In genomic region chr6:30515106-30515505, GRCh38 we compare ENCODE assay signal across 8 cellular contexts. TPM values are rescaled to one million over a fixed set of nuclear protein-coding genes. Genes with fewer than 3 reads are reported as not detected.
DNase-seq lines count a peak whose midpoint lies in the region; ATAC-seq and TF ChIP-seq lines count a peak whose summit lies in the region.

No MANE protein-coding gene starts in this region.

- H3K36me3 Mint-ChIP-seq in central memory CD8-positive, alpha-beta T cell (ENCODE audit: insufficient read depth), result peaks cover 15% of the 10 kb centered on the region
- no peaks in the 10 kb centered on the region for H3K36me3 Mint-ChIP-seq in natural killer cell treated with Interleukin-12 subunit alpha and Interleukin-12 subunit beta and Interleukin-15 and Interleukin-18, amount 100 ng/mL, for 72 hours

- H3K36me3 ChIP-seq in BLaER1 treated with 17β-estradiol and CSF1 and Interleukin-3, amounts not matched to agents 10 nM and 100 nM, result peaks cover 0 to 19% (median 5%) of the 10 kb centered on the region in 11 experiments; a peak in 8 of 22 replicates
- H3K36me3 ChIP-seq in HUES64 (ENCODE audit: insufficient read depth, low read length) (no peaks in the 10 kb centered on the region), A673 (ENCODE audit: insufficient read depth, low read length, poor library complexity, severe bottlenecking) (no peaks in the 10 kb centered on the region)

- CTCF ChIA-PET in A673 (lab: Charles Lee), result no interaction called here

- H3K27me3 ChIP-seq in BLaER1 treated with 17β-estradiol and CSF1 and Interleukin-3, amounts not matched to agents 10 nM and 100 nM, result no peaks in the 10 kb centered on the region
- no peaks in the 10 kb centered on the region for H3K27me3 ChIP-seq in HUES64 (ENCODE audit: insufficient read depth, low read length)
- no peaks in the 10 kb centered on the region for H3K27me3 ChIP-seq in A673 (replicated peaks; ENCODE audit: insufficient read depth, low read depth, low read length, poor library complexity)

- peak overlapping the region; percentile 95 to 100 (median 99) for H3K27ac ChIP-seq in BLaER1 treated with 17β-estradiol and CSF1 and Interleukin-3, amounts not matched to agents 10 nM and 100 nM
- H3K27ac ChIP-seq in HUES64 (ENCODE audit: low read depth, low read length) (peak overlapping the region; percentile 63), A673 (ENCODE audit: low read depth, low read length, poor library complexity, severe bottlenecking) (no peak overlapping the region)

- intact Hi-C loops in A673 (cut with micrococcal nuclease; ENCODE audit: unreplicated experiment), result no loop called here

- peaks cover 24 to 49% (median 42%) of the 10 kb centered on the region in 11 experiments for H3K9me3 ChIP-seq in BLaER1 treated with 17β-estradiol and CSF1 and Interleukin-3, amounts not matched to agents 10 nM and 100 nM (replicated peaks in 1 of 11)
- H3K9me3 ChIP-seq in HUES64 (ENCODE audit: insufficient read depth, low read depth, low read length) (no peaks in the 10 kb centered on the region), A673 (ENCODE audit: low read depth, low read length, poor library complexity, severe bottlenecking) (no peaks in the 10 kb centered on the region)

- no peaks in the 10 kb centered on the region for H4K20me1 ChIP-seq in BLaER1 treated with 17β-estradiol and CSF1 and Interleukin-3, amounts not matched to agents 10 nM and 100 nM

- H3K9ac ChIP-seq in BLaER1 treated with 17β-estradiol and CSF1 and Interleukin-3, amounts not matched to agents 10 nM and 100 nM, result peak overlapping the region; percentile 84 to 95 (median 88); a peak in 21 of 22 replicates
- H3K9ac ChIP-seq in HUES64 (ENCODE audit: low read depth, low read length), result no peak overlapping the region

- DNase-seq in central memory CD8-positive, alpha-beta T cell (ENCODE audit: low spot score in 2 of 2), result no peak
- DNase-seq in natural killer cell treated with Interleukin-12 subunit alpha and Interleukin-12 subunit beta and Interleukin-15 and Interleukin-18, amount 100 ng/mL, for 72 hours (ENCODE audit: low spot score), result no peak
- DNase-seq in A673 (ENCODE audit: low spot score), result no peak
- DNase-seq in H4 (ENCODE audit: low spot score), result no peak

- peaks cover 67 to 82% (median 73%) of the 10 kb centered on the region in 10 experiments for H3K4me1 ChIP-seq in BLaER1 treated with 17β-estradiol and CSF1 and Interleukin-3, amounts not matched to agents 10 nM and 100 nM
- H3K4me1 ChIP-seq in HUES64 (ENCODE audit: insufficient read depth, low read length) (peaks cover 14% of the 10 kb centered on the region), A673 (ENCODE audit: insufficient read depth, low read length, poor library complexity, severe bottlenecking) (no peaks in the 10 kb centered on the region)

- H3K4me1 Mint-ChIP-seq in central memory CD8-positive, alpha-beta T cell, result peaks cover 44% of the 10 kb centered on the region
- H3K4me1 Mint-ChIP-seq in natural killer cell treated with Interleukin-12 subunit alpha and Interleukin-12 subunit beta and Interleukin-15 and Interleukin-18, amount 100 ng/mL, for 72 hours (ENCODE audit: low read depth in 2 of 2), result peaks cover 45 to 50% of the 10 kb centered on the region in 2 donors

- BruUV-seq in A673 (replicated peaks; lab: Mats Ljungman, UMichigan), result no TSS peak

- no peaks in the 10 kb centered on the region for H3K27me3 Mint-ChIP-seq in central memory CD8-positive, alpha-beta T cell
- H3K27me3 Mint-ChIP-seq in natural killer cell treated with Interleukin-12 subunit alpha and Interleukin-12 subunit beta and Interleukin-15 and Interleukin-18, amount 100 ng/mL, for 72 hours, result no peaks in the 10 kb centered on the region

- no peak for ATAC-seq in central memory CD8-positive, alpha-beta T cell (replicated peaks; ENCODE audit: extremely low read depth, poor library complexity, severe bottlenecking)
- no peak for ATAC-seq in natural killer cell treated with Interleukin-12 subunit alpha and Interleukin-12 subunit beta and Interleukin-15 and Interleukin-18, amount 100 ng/mL, for 72 hours
- ATAC-seq in HG03442 (IDR thresholded peaks at IDR 0.05; ENCODE audit: unreplicated experiment) (no peak), GM21515 (IDR thresholded peaks at IDR 0.05; ENCODE audit: unreplicated experiment) (no peak)

- peak overlapping the region; percentile 93 for H3K27ac Mint-ChIP-seq in central memory CD8-positive, alpha-beta T cell (ENCODE audit: low read depth)
- H3K27ac Mint-ChIP-seq in natural killer cell treated with Interleukin-12 subunit alpha and Interleukin-12 subunit beta and Interleukin-15 and Interleukin-18, amount 100 ng/mL, for 72 hours, result peak overlapping the region; percentile 97 to 99

- POLR2A ChIA-PET in A673 (lab: Charles Lee; ENCODE audit: low non-redundant PET), result no interaction called here

- no peak for TF ChIP-seq CTCF in A673 (conservative IDR thresholded peaks at IDR 0.05; ENCODE audit: low read depth, low read length)

- peak overlapping the region; percentile 79 for H3K4me3 Mint-ChIP-seq in central memory CD8-positive, alpha-beta T cell
- peak overlapping the region; percentile 94 for H3K4me3 Mint-ChIP-seq in natural killer cell treated with Interleukin-12 subunit alpha and Interleukin-12 subunit beta and Interleukin-15 and Interleukin-18, amount 100 ng/mL, for 72 hours

- 8% methylated on average over 4 of the region's 4 CpGs for WGBS in HUES64

- peak overlapping the region; percentile 68 to 96 (median 85) for H3K4me2 ChIP-seq in BLaER1 treated with 17β-estradiol and CSF1 and Interleukin-3, amounts not matched to agents 10 nM and 100 nM

- no peaks in the 10 kb centered on the region for H3K9me3 Mint-ChIP-seq in central memory CD8-positive, alpha-beta T cell
- no peaks in the 10 kb centered on the region for H3K9me3 Mint-ChIP-seq in natural killer cell treated with Interleukin-12 subunit alpha and Interleukin-12 subunit beta and Interleukin-15 and Interleukin-18, amount 100 ng/mL, for 72 hours

- H3K4me3 ChIP-seq in BLaER1 treated with 17β-estradiol and CSF1 and Interleukin-3, amounts not matched to agents 10 nM and 100 nM, result peak overlapping the region; percentile 44 to 70 (median 56); a peak in 16 of 20 replicates
- H3K4me3 ChIP-seq in HUES64 (ENCODE audit: low read length), result peak overlapping the region; percentile 55
- no peak overlapping the region for H3K4me3 ChIP-seq in A673 (ENCODE audit: low read depth, low read length, poor library complexity, severe bottlenecking)

RNA-seq across cellular contexts. Expression of gene HLA-E, which starts 25.8 kb away (rescaled TPM):
- polyA plus RNA-seq in HUES64 (2013, experiment 1 of 2), result 15.0 TPM
- polyA plus RNA-seq in HUES64 (2013, experiment 2 of 2), result 19.5 TPM
- total RNA-seq in natural killer cell treated with Interleukin-12 subunit alpha and Interleukin-12 subunit beta and Interleukin-15 and Interleukin-18, amount 100 ng/mL, for 72 hours, result 100 to 1,000 TPM; 355 to 567 TPM
- total RNA-seq in A673 (2021), result 36.9 and 41.1 TPM in 2 replicates
- 82.8 and 95.1 TPM in 2 replicates for total RNA-seq in H4 (2014; rRNA removed; shearing (Covaris generic))

RNA-seq across cellular contexts. Expression of gene GNL1, which starts 41.2 kb away (rescaled TPM):
- 49.8 TPM for polyA plus RNA-seq in HUES64 (2013, experiment 1 of 2)
- polyA plus RNA-seq in HUES64 (2013, experiment 2 of 2), result 41.7 TPM
- 10 to 100 TPM; 59.8 to 70.5 TPM for total RNA-seq in natural killer cell treated with Interleukin-12 subunit alpha and Interleukin-12 subunit beta and Interleukin-15 and Interleukin-18, amount 100 ng/mL, for 72 hours
- total RNA-seq in A673 (2021), result 93.2 and 101 TPM in 2 replicates
- 42.1 and 56.7 TPM in 2 replicates for total RNA-seq in H4 (2014; rRNA removed; shearing (Covaris generic))

RNA-seq across cellular contexts. Expression of gene PRR3, which starts 42.0 kb away (rescaled TPM):
- 19.1 TPM for polyA plus RNA-seq in HUES64 (2013, experiment 1 of 2)
- 21.8 TPM for polyA plus RNA-seq in HUES64 (2013, experiment 2 of 2)
- 10 to 100 TPM; 13.0 to 23.8 TPM for total RNA-seq in natural killer cell treated with Interleukin-12 subunit alpha and Interleukin-12 subunit beta and Interleukin-15 and Interleukin-18, amount 100 ng/mL, for 72 hours
- total RNA-seq in A673 (2021), result 49.9 and 53.0 TPM in 2 replicates
- total RNA-seq in H4 (2014; rRNA removed; shearing (Covaris generic)), result 17.9 and 25.4 TPM in 2 replicates

RNA-seq across cellular contexts. Expression of gene ABCF1, which starts 56.1 kb away (rescaled TPM):
- 93.5 TPM for polyA plus RNA-seq in HUES64 (2013, experiment 1 of 2)
- 89.3 TPM for polyA plus RNA-seq in HUES64 (2013, experiment 2 of 2)
- 100 to 1,000 TPM in 1 of 2 donors, 10 to 100 TPM in 1; 94.8 to 122 TPM for total RNA-seq in natural killer cell treated with Interleukin-12 subunit alpha and Interleukin-12 subunit beta and Interleukin-15 and Interleukin-18, amount 100 ng/mL, for 72 hours
- 109 and 119 TPM in 2 replicates for total RNA-seq in A673 (2021)
- total RNA-seq in H4 (2014; rRNA removed; shearing (Covaris generic)), result 30.7 and 46.7 TPM in 2 replicates
